In genomic region chr3:137509354-137510045, GRCh38 we compare ENCODE assay signal across 15 cellular contexts.
A peak's percentile ranks its signal among the peaks of the same experiment; 100 is the strongest.
DNase-seq lines count a peak whose midpoint lies in the region; ATAC-seq and TF ChIP-seq lines count a peak whose summit lies in the region.
"Had no signal": no experiment of that assay in that cellular context is flagged by ENCODE, and none has a peak within 500 bp of the region (broad histone marks: within the 10 kb centered on the region; RNA-seq: fewer than 3 reads in every experiment).

No MANE protein-coding gene starts in this region.

- TF ChIP-seq CTCF in 22Rv1 (IDR thresholded peaks at IDR 0.05), result no peak

- H3K4me1 ChIP-seq in endocrine pancreas (ENCODE audit: control insufficient read depth, insufficient read depth, low read length), result no peaks in the 10 kb centered on the region
- H3K4me1 ChIP-seq: adrenal gland had no signal

- DNase-seq in DMS79 (lab: John Stamatoyannopoulos, UW), result peak; percentile 70
- DNase-seq in NCI-H526 treated with DMSO at 0.1 percent for 48 hours (lab: John Stamatoyannopoulos, UW), result peak; percentile 5
- no peak for DNase-seq in NCI-H446 (lab: John Stamatoyannopoulos, UW)
- DNase-seq: activated B cell treated with CpG ODN at 0.5 μM for 24 hours, adrenal gland, foreskin fibroblast, NCI-H446 treated with DMSO at 0.1 percent for 48 hours, T-cell had no signal

- peaks cover 2% of the 10 kb centered on the region for H3K9me3 ChIP-seq in endocrine pancreas (ENCODE audit: control insufficient read depth, low read length)
- H3K9me3 ChIP-seq: adrenal gland had no signal

- H3K27ac ChIP-seq in 22Rv1, result 0 out of 2 replicates have a peak overlapping the region, but pooled peaks have one; percentile 15
- H3K27ac ChIP-seq: adrenal gland, skin epidermis had no signal

- no peaks in the 10 kb centered on the region for H3K36me3 ChIP-seq in endocrine pancreas (ENCODE audit: control insufficient read depth, insufficient read depth, low read length)
- H3K36me3 ChIP-seq: adrenal gland had no signal

- peak overlapping the region; percentile 53 for H3K4me3 ChIP-seq in endocrine pancreas (ENCODE audit: control insufficient read depth, insufficient read depth, low read length)
- H3K4me3 ChIP-seq: adrenal gland, skin epidermis had no signal

- no peaks in the 10 kb centered on the region for H3K27me3 ChIP-seq in endocrine pancreas (ENCODE audit: control insufficient read depth, insufficient read depth, low read length)
- H3K27me3 ChIP-seq: adrenal gland had no signal

- no peak for ATAC-seq in HG02623 (IDR thresholded peaks at IDR 0.05; ENCODE audit: unreplicated experiment)
- ATAC-seq in GM21576 (IDR thresholded peaks at IDR 0.05; ENCODE audit: unreplicated experiment), result no peak
- ATAC-seq in GM18858 (IDR thresholded peaks at IDR 0.05; ENCODE audit: unreplicated experiment), result no peak
- ATAC-seq: left lobe of liver, T-cell had no signal

- peak overlapping the region; percentile 43 for H3K9ac ChIP-seq in endocrine pancreas (ENCODE audit: control insufficient read depth, insufficient read depth, low read length)

Comparison
In these comparisons a context has a peak if more than half of its experiments do, and no peak if none do; other contexts are left out.
1. DNase-seq: peak in DMS79 (single experiment) and NCI-H526 treated with DMSO at 0.1 percent for 48 hours (single experiment); none in NCI-H446 (0 of 2).